8 cellular contexts compared by ENCODE assay signal in the genomic region with DNA sequence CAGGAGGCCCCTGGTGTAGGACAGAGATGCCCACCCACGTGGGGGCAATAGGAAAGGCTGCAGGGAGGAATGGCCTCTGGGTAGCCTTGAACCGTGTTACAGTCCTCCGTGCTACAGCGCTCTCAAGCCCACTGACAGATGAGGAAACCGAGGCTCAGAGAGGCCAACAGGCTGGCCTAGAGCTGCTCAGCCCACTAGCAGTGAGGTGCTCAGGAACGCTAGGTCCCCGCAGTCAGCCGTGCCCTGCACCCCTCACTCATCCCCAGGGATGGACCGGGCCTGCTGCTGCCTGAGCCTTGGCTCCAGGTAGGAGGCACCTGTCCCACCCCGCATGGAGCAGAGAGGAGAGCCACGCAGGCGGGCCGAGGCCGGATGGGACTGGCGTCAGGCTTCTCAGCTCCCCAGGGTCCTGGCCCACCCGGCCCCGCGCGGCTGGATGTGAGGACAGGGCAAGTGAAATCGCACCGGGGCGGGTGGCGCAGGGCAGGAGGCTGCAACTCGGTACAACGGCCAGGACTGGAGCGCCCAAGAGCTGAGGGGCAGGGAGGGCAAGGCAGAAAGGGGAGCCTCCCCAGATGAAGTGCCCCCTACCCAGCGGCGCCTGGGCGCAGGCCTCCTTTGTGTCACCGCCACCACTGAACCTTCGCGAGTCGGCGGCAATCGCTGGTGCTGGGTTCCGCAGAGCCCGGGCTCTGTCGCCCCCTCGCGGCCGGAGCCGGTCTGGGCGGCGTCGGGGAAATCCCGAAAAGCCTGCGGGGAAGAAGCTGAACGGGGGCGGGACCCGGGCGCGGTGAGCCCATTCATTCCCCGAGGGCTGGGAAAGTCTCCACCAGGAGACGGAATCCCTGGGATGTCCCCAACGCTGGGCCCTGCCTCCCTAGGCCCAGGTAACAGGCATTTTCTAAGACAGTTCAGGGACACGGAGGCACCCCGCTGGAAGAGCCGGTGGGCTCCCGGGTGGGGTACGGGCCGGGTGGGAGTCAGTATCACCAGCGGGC. TPM values are rescaled to one million over a fixed set of nuclear protein-coding genes. Genes with fewer than 3 reads are reported as not detected.
A peak's percentile ranks its signal among the peaks of the same experiment; 100 is the strongest.
DNase-seq lines count a peak whose midpoint lies in the region; ATAC-seq, FAIRE-seq and TF ChIP-seq lines count a peak whose summit lies in the region.

No MANE protein-coding gene starts in this region.

- no peaks in the 10 kb centered on the region for H3K9me1 ChIP-seq in endothelial cell of umbilical vein (replicated peaks; ENCODE audit: control insufficient read depth, extremely low read depth, insufficient read depth, low read length)

- peak overlapping the region; percentile 81 for H2AFZ ChIP-seq in endothelial cell of umbilical vein (ENCODE audit: low read depth, low read length)

- H3K27me3 ChIP-seq in endothelial cell of umbilical vein (ENCODE audit: control insufficient read depth in 2 of 2, insufficient read depth in 2 of 2, low read length in 2 of 2): no peaks in the 10 kb centered on the region
- no peaks in the 10 kb centered on the region for H3K27me3 ChIP-seq in naive thymus-derived CD4-positive, alpha-beta T cell (ENCODE audit: control insufficient read depth in 2 of 2, insufficient read depth in 2 of 2, low read length in 2 of 2)

- H3K4me3 ChIP-seq in endothelial cell of umbilical vein (replicated peaks in 1 of 3; ENCODE audit: insufficient read depth in 1 of 3, low read depth in 1 of 3, low read length in 3 of 3): no peak overlapping the region
- H3K4me3 ChIP-seq in naive thymus-derived CD4-positive, alpha-beta T cell (ENCODE audit: low read length): no peak overlapping the region

- no peaks in the 10 kb centered on the region for H4K20me1 ChIP-seq in endothelial cell of umbilical vein (replicated peaks; ENCODE audit: control insufficient read depth, extremely low read depth, insufficient read depth, low read length)

- DNase-seq in DMS53 treated with DMSO at 0.1 percent for 48 hours (lab: John Stamatoyannopoulos, UW; ENCODE audit: unreplicated experiment) (peak; percentile 16), HS-5 (ENCODE audit: low read depth) (peak; percentile 28), NOMO-1 treated with dmso at 0.1 percent for 144 hours (lab: John Stamatoyannopoulos, UW; ENCODE audit: unreplicated experiment) (peak; percentile 41), endothelial cell of umbilical vein (ENCODE audit: low read depth, low spot score) (peak; percentile 74)
- DNase-seq in activated CD8-positive, alpha-beta memory T cell treated with anti-CD3 and anti-CD28 coated beads, Interleukin-2, amount 50 U/mL, for 24 hours (ENCODE audit: extremely low read depth): peak; percentile 48
- DNase-seq in naive thymus-derived CD4-positive, alpha-beta T cell: peak; percentile 70 to 96 (median 84)
- DNase-seq in stimulated activated CD8-positive, alpha-beta memory T cell treated with anti-CD3 and anti-CD28 coated beads, Interleukin-7, amount 100 ng/mL, for 48 hours (ENCODE audit: extremely low read depth in 1 of 2, low read depth in 1 of 2): peak; percentile 56 to 73

- dilution Hi-C loops in endothelial cell of umbilical vein (cut with MboI; ENCODE audit: extremely low pct_ligation_motif_present, low sequenced_read_pairs): no loop called here

- peak; percentile 69 for FAIRE-seq in endothelial cell of umbilical vein (lab: Jason Lieb, UNC)

- no peak overlapping the region for H3K9ac ChIP-seq in endothelial cell of umbilical vein (replicated peaks; ENCODE audit: extremely low read depth, insufficient read depth, low read length)

- no peak overlapping the region for H3K27ac ChIP-seq in endothelial cell of umbilical vein (ENCODE audit: insufficient read depth, low read depth, low read length)
- H3K27ac ChIP-seq in naive thymus-derived CD4-positive, alpha-beta T cell (ENCODE audit: low read depth, low read length): no peak overlapping the region

- H3K4me3 Mint-ChIP-seq in naive thymus-derived CD4-positive, alpha-beta T cell: peak overlapping the region in 3 of 10 donors; percentile 12 to 49 (median 23)

- BruUV-seq in endothelial cell of umbilical vein (replicated peaks; lab: Mats Ljungman, UMichigan): no TSS peak

- TF ChIP-seq POLR2A in endothelial cell of umbilical vein (IDR thresholded peaks at IDR 0.05; ENCODE audit: low read depth, low read length): no peak

- peaks cover 0 to 4% (median 0%) of the 10 kb centered on the region in 7 donors for H3K4me1 Mint-ChIP-seq in naive thymus-derived CD4-positive, alpha-beta T cell

- ATAC-seq in naive thymus-derived CD4-positive, alpha-beta T cell: peak; percentile 98
- no peak for ATAC-seq in GM21528 (IDR thresholded peaks at IDR 0.05; ENCODE audit: low FRiP score, unreplicated experiment)

- peaks cover 0 to 4% (median 0%) of the 10 kb centered on the region in 11 donors for H3K9me3 Mint-ChIP-seq in naive thymus-derived CD4-positive, alpha-beta T cell

- no peaks in the 10 kb centered on the region for H3K9me3 ChIP-seq in endothelial cell of umbilical vein (replicated peaks; ENCODE audit: control insufficient read depth, insufficient read depth, low read length)
- H3K9me3 ChIP-seq in naive thymus-derived CD4-positive, alpha-beta T cell (ENCODE audit: control insufficient read depth in 2 of 3, low read length in 3 of 3): no peaks in the 10 kb centered on the region

- peak; percentile 98 to 99 for TF ChIP-seq CTCF in endothelial cell of umbilical vein (IDR thresholded peaks at IDR 0.05; ENCODE audit: extremely low read depth in 1 of 2, insufficient read depth in 1 of 2, low read depth in 1 of 2, low read length in 2 of 2)

- CTCF ChIA-PET in endothelial cell of umbilical vein (lab: Charles Lee): interaction anchor here (0.5 to 2.1 kb wide), 74 partner anchors 8 to 439 kb away, joined by 3 to 71 read pairs (median 4); partner anchors contain the start of genes C22orf15, CHCHD10, DERL3 and MIF
- CTCF ChIA-PET in naive thymus-derived CD4-positive, alpha-beta T cell (lab: Charles Lee): interaction anchor here (0.5 to 2.8 kb wide), 12 partner anchors 9 to 627 kb away, joined by 3 to 21 read pairs (median 4); partner anchors contain the start of genes MIF and SLC2A11

- H3K79me2 ChIP-seq in endothelial cell of umbilical vein (ENCODE audit: control insufficient read depth, insufficient read depth, low read length): no peaks in the 10 kb centered on the region

- intact Hi-C loops in endothelial cell of umbilical vein (cut with micrococcal nuclease): loop anchor here (5.0 kb wide), 3 partner anchors 132 to 307 kb away; no protein-coding TSS in a partner anchor
- intact Hi-C loops in naive thymus-derived CD4-positive, alpha-beta T cell (cut with micrococcal nuclease): loop anchor here (1.0 to 5.0 kb wide), 8 partner anchors 78 to 308 kb away; no protein-coding TSS in a partner anchor

- peaks cover 4% of the 10 kb centered on the region for H3K4me1 ChIP-seq in endothelial cell of umbilical vein (ENCODE audit: control insufficient read depth, extremely low read depth, insufficient read depth, low read length)
- no peaks in the 10 kb centered on the region for H3K4me1 ChIP-seq in naive thymus-derived CD4-positive, alpha-beta T cell (ENCODE audit: control insufficient read depth in 2 of 2, insufficient read depth in 2 of 2, low read length in 2 of 2)

- no peak overlapping the region for H3K27ac Mint-ChIP-seq in naive thymus-derived CD4-positive, alpha-beta T cell

- peaks cover 0 to 13% (median 0%) of the 10 kb centered on the region in 5 donors for H3K27me3 Mint-ChIP-seq in naive thymus-derived CD4-positive, alpha-beta T cell

- H3K36me3 Mint-ChIP-seq in naive thymus-derived CD4-positive, alpha-beta T cell: no peaks in the 10 kb centered on the region

- POLR2A ChIA-PET in endothelial cell of umbilical vein (lab: Charles Lee): no interaction called here
- POLR2A ChIA-PET in naive thymus-derived CD4-positive, alpha-beta T cell (lab: Charles Lee): interaction anchor here (1.7 kb wide), 1 partner anchor 8 kb away, joined by 5 read pairs; the partner anchor contains the start of gene SLC2A11

- H3K36me3 ChIP-seq in endothelial cell of umbilical vein (ENCODE audit: control insufficient read depth in 2 of 2, extremely low read depth in 1 of 2, insufficient read depth in 2 of 2, low read length in 2 of 2): no peaks in the 10 kb centered on the region
- no peaks in the 10 kb centered on the region for H3K36me3 ChIP-seq in naive thymus-derived CD4-positive, alpha-beta T cell (ENCODE audit: control insufficient read depth in 2 of 3, insufficient read depth in 3 of 3, low read length in 3 of 3)

- H3K4me2 ChIP-seq in endothelial cell of umbilical vein (ENCODE audit: insufficient read depth, low read length): no peak overlapping the region

RNA-seq across cellular contexts. Expression of gene SLC2A11, which starts 8.4 kb away (rescaled TPM):
- 3.6 and 4.6 TPM in 2 replicates for total RNA-seq in endothelial cell of umbilical vein
- polyA plus RNA-seq in endothelial cell of umbilical vein: 3.1 and 4.2 TPM in 2 replicates
- 2.2 and 2.8 TPM in 2 replicates for polyA plus RNA-seq in endothelial cell of umbilical vein (2011; cell fraction: cytosol; rRNA removed)
- polyA plus RNA-seq in endothelial cell of umbilical vein (2011; cell fraction: nucleus; rRNA removed): 11.6 and 11.9 TPM in 2 replicates
- 3.9 and 5.2 TPM in 2 replicates for polyA plus RNA-seq in endothelial cell of umbilical vein (2012)
- polyA minus RNA-seq in endothelial cell of umbilical vein: 5.9 and 6.3 TPM in 2 replicates
- 4.5 TPM for polyA minus RNA-seq in endothelial cell of umbilical vein (2011; cell fraction: cytosol; rRNA and poly(A)+ RNA removed)
- polyA minus RNA-seq in endothelial cell of umbilical vein (2011; cell fraction: nucleus; rRNA and poly(A)+ RNA removed): 4.5 and 4.8 TPM in 2 replicates
- 10 to 100 TPM; 10.5 to 29.7 (median 14.7) TPM for total RNA-seq in naive thymus-derived CD4-positive, alpha-beta T cell
- polyA plus RNA-seq in naive thymus-derived CD4-positive, alpha-beta T cell: 1 to 10 TPM; 5.9 to 8.3 TPM

RNA-seq across cellular contexts. Expression of gene DERL3, which starts 10.5 kb away (rescaled TPM):
- total RNA-seq in endothelial cell of umbilical vein: 2.4 and 3.4 TPM in 2 replicates
- 3.8 and 4.1 TPM in 2 replicates for polyA plus RNA-seq in endothelial cell of umbilical vein
- polyA plus RNA-seq in endothelial cell of umbilical vein (2011; cell fraction: cytosol; rRNA removed): 1.7 and 2.4 TPM in 2 replicates
- polyA plus RNA-seq in endothelial cell of umbilical vein (2011; cell fraction: nucleus; rRNA removed): 7.5 and 7.7 TPM in 2 replicates
- polyA plus RNA-seq in endothelial cell of umbilical vein (2012): 0.41 and 0.79 TPM in 2 replicates
- polyA minus RNA-seq in endothelial cell of umbilical vein: 1.2 and 1.4 TPM in 2 replicates
- not detected for polyA minus RNA-seq in endothelial cell of umbilical vein (2011; cell fraction: cytosol; rRNA and poly(A)+ RNA removed)
- polyA minus RNA-seq in endothelial cell of umbilical vein (2011; cell fraction: nucleus; rRNA and poly(A)+ RNA removed): 2.4 and 2.5 TPM in 2 replicates
- 10 to 100 TPM in 1 of 5 experiments, 1 to 10 TPM in 4; 1.6 to 16.2 (median 6.5) TPM for total RNA-seq in naive thymus-derived CD4-positive, alpha-beta T cell
- not detected for polyA plus RNA-seq in naive thymus-derived CD4-positive, alpha-beta T cell

RNA-seq across cellular contexts. Expression of gene MIF, which starts 44.9 kb away (rescaled TPM):
- 674 and 730 TPM in 2 replicates for total RNA-seq in endothelial cell of umbilical vein
- polyA plus RNA-seq in endothelial cell of umbilical vein: 529 and 898 TPM in 2 replicates
- polyA plus RNA-seq in endothelial cell of umbilical vein (2011; cell fraction: cytosol; rRNA removed): 261 and 376 TPM in 2 replicates
- polyA plus RNA-seq in endothelial cell of umbilical vein (2011; cell fraction: nucleus; rRNA removed): 76.7 and 91.0 TPM in 2 replicates
- 338 and 495 TPM in 2 replicates for polyA plus RNA-seq in endothelial cell of umbilical vein (2012)
- polyA minus RNA-seq in endothelial cell of umbilical vein: 58.5 and 99.3 TPM in 2 replicates
- 499 TPM for polyA minus RNA-seq in endothelial cell of umbilical vein (2011; cell fraction: cytosol; rRNA and poly(A)+ RNA removed)
- 14.8 and 27.6 TPM in 2 replicates for polyA minus RNA-seq in endothelial cell of umbilical vein (2011; cell fraction: nucleus; rRNA and poly(A)+ RNA removed)
- total RNA-seq in naive thymus-derived CD4-positive, alpha-beta T cell: 1,000 to 10,000 TPM in 1 of 5 experiments, 100 to 1,000 TPM in 4; 179 to 1,010 (median 197) TPM
- polyA plus RNA-seq in naive thymus-derived CD4-positive, alpha-beta T cell: 1,000 to 10,000 TPM in 1 of 2 donors, 100 to 1,000 TPM in 1; 945 to 1,099 TPM

Comparison
In these comparisons a context has a peak if more than half of its experiments do, and no peak if none do; other contexts are left out.
1. DNase-seq: peak in every context shown above with its lines; median percentile 84 in naive thymus-derived CD4-positive, alpha-beta T cell; 74 in endothelial cell of umbilical vein; 64 in stimulated activated CD8-positive, alpha-beta memory T cell treated with anti-CD3 and anti-CD28 coated beads, Interleukin-7, amount 100 ng/mL, for 48 hours; 48 in activated CD8-positive, alpha-beta memory T cell treated with anti-CD3 and anti-CD28 coated beads, Interleukin-2, amount 50 U/mL, for 24 hours; 41 in NOMO-1 treated with dmso at 0.1 percent for 144 hours; 28 in HS-5; 16 in DMS53 treated with DMSO at 0.1 percent for 48 hours.